In genomic region chr2:182426082-182426914, GRCh38 we compare ENCODE assay signal across 12 cellular contexts. TPM values are rescaled to one million over a fixed set of nuclear protein-coding genes. Genes with fewer than 3 reads are reported as not detected.
A peak's percentile ranks its signal among the peaks of the same experiment; 100 is the strongest.
DNase-seq lines count a peak whose midpoint lies in the region; ATAC-seq and TF ChIP-seq lines count a peak whose summit lies in the region.
"Had no signal": no experiment of that assay in that cellular context is flagged by ENCODE, and none has a peak within 500 bp of the region (broad histone marks: within the 10 kb centered on the region; RNA-seq: fewer than 3 reads in every experiment).

No MANE protein-coding gene starts in this region.

- H3K79me2 ChIP-seq in PC-9 (ENCODE audit: low read depth) (no peaks in the 10 kb centered on the region), fibroblast of lung (ENCODE audit: control insufficient read depth, insufficient read depth, low read length) (no peaks in the 10 kb centered on the region)

- no peak for TF ChIP-seq POLR2A in tibial nerve (IDR thresholded peaks at IDR 0.05)

- TF ChIP-seq CTCF in PC-9 (conservative IDR thresholded peaks at IDR 0.05) (no peak), fibroblast of lung (conservative IDR thresholded peaks at IDR 0.05 in 1 of 2, IDR thresholded peaks at IDR 0.05 in 1 of 2; ENCODE audit: low read depth in 1 of 2, low read length in 2 of 2) (no peak), tibial nerve (IDR thresholded peaks at IDR 0.05) (no peak)

- H2AFZ ChIP-seq in PC-9 (peak overlapping the region; percentile 53; the same call in 1 of the 2 replicates), fibroblast of lung (ENCODE audit: low read length) (peak overlapping the region; percentile 6)

- H3K27ac ChIP-seq in PC-9 (no peak overlapping the region), fibroblast of lung (ENCODE audit: insufficient read depth, low read length) (no peak overlapping the region), muscle layer of colon (ENCODE audit: low read depth, low read length) (peak overlapping the region; percentile 76), tibial nerve (peak overlapping the region in 3 of 4 donors; percentile 19 to 77 (median 74))

- POLR2A ChIA-PET in PC-9 (lab: Charles Lee; ENCODE audit: unreplicated experiment), result no interaction called here

- H3K4me3 ChIP-seq in PC-9 (no peak overlapping the region), fibroblast of lung (replicated peaks in 1 of 4; ENCODE audit: control extremely low read depth in 1 of 4, insufficient read depth in 1 of 4, low read depth in 3 of 4, low read length in 4 of 4) (peak overlapping the region in 1 of 4 experiments; percentile 45), muscle layer of colon (ENCODE audit: low read depth in 1 of 2, low read length in 2 of 2) (peak overlapping the region; percentile 49 to 59), tibial nerve (peak overlapping the region; percentile 27 to 51 (median 33))

- DNase-seq in PC-9 (no peak), fibroblast of lung (ENCODE audit: low read depth in 2 of 2) (peak; percentile 19 to 46), tibial nerve (ENCODE audit: low spot score in 2 of 2) (no peak), CD1c-positive myeloid dendritic cell (ENCODE audit: extremely low spot score) (no peak), NCI-H774 (lab: John Stamatoyannopoulos, UW) (no peak)
- DNase-seq: activated CD4-positive, alpha-beta T cell treated with anti-CD3 and anti-CD28 coated beads for 48 hours; activated naive CD8-positive, alpha-beta T cell treated with anti-CD3 and anti-CD28 coated beads, Interleukin-2, amount 50 U/mL, for 24 hours; NCI-H1105 treated with DMSO at 0.1 percent for 48 hours; nucleus accumbens had no signal

- no peak overlapping the region for H3K9ac ChIP-seq in fibroblast of lung (ENCODE audit: insufficient read depth, low read length)
- H3K9ac ChIP-seq in muscle layer of colon (ENCODE audit: low read length), result peak overlapping the region; percentile 54

- no peaks in the 10 kb centered on the region for H3K27me3 ChIP-seq in PC-9 (ENCODE audit: insufficient read depth, low read depth)
- no peaks in the 10 kb centered on the region for H3K27me3 ChIP-seq in fibroblast of lung (ENCODE audit: control insufficient read depth, insufficient read depth, low read length)
- H3K27me3 ChIP-seq in muscle layer of colon (ENCODE audit: control insufficient read depth in 1 of 2, insufficient read depth in 2 of 2, low read length in 2 of 2), result no peaks in the 10 kb centered on the region
- H3K27me3 ChIP-seq in tibial nerve, result no peaks in the 10 kb centered on the region

- intact Hi-C loops in PC-9 (cut with micrococcal nuclease; ENCODE audit: unreplicated experiment), result no loop called here

- 32 to 37% methylated on average over 8 of the region's 8 CpGs for WGBS in tibial nerve, 2 donors

- no peak for TF ChIP-seq EP300 in tibial nerve (IDR thresholded peaks at IDR 0.05)

- H3F3A ChIP-seq in PC-9 (ENCODE audit: insufficient read depth, low read depth), result no peaks in the 10 kb centered on the region

- no peak for ATAC-seq in GM18517 (IDR thresholded peaks at IDR 0.05; ENCODE audit: unreplicated experiment)
- ATAC-seq in HG02884 (IDR thresholded peaks at IDR 0.05; ENCODE audit: unreplicated experiment), result no peak
- ATAC-seq: activated naive CD8-positive, alpha-beta T cell treated with anti-CD3 and anti-CD28 coated beads, Interleukin-2, amount 50 U/mL, for 24 hours had no signal

- H3K9me2 ChIP-seq in PC-9 (ENCODE audit: insufficient read depth), result no peaks in the 10 kb centered on the region; the same call in 1 of the 2 replicates

- H4K20me1 ChIP-seq in PC-9 (ENCODE audit: insufficient read depth) (no peaks in the 10 kb centered on the region; the same call in 1 of the 2 replicates), fibroblast of lung (ENCODE audit: control insufficient read depth, extremely low read depth, insufficient read depth, low read length) (no peaks in the 10 kb centered on the region)

- CTCF ChIA-PET in PC-9 (lab: Charles Lee), result interaction anchor here (0.7 kb wide), 1 partner anchor 1493 kb away, joined by 3 read pairs; no protein-coding TSS in a partner anchor

- H3K36me3 ChIP-seq in PC-9 (ENCODE audit: low read depth) (no peaks in the 10 kb centered on the region), fibroblast of lung (ENCODE audit: control insufficient read depth, insufficient read depth, low read length) (no peaks in the 10 kb centered on the region), muscle layer of colon (ENCODE audit: insufficient read depth, low read length) (no peaks in the 10 kb centered on the region), tibial nerve (no peaks in the 10 kb centered on the region)

- H3K9me3 ChIP-seq in PC-9 (ENCODE audit: insufficient read depth, low read depth), result no peaks in the 10 kb centered on the region
- H3K9me3 ChIP-seq in fibroblast of lung (ENCODE audit: control insufficient read depth, insufficient read depth, low read depth, low read length), result no peaks in the 10 kb centered on the region
- H3K9me3 ChIP-seq in muscle layer of colon (ENCODE audit: low read length), result no peaks in the 10 kb centered on the region
- no peaks in the 10 kb centered on the region for H3K9me3 ChIP-seq in tibial nerve

- BruUV-seq in PC-9 (replicated peaks; lab: Mats Ljungman, UMichigan), result no TSS peak

- no peaks in the 10 kb centered on the region for H3K4me1 ChIP-seq in PC-9 (replicated peaks; ENCODE audit: insufficient read depth)
- H3K4me1 ChIP-seq in fibroblast of lung (ENCODE audit: control insufficient read depth, extremely low read depth, insufficient read depth, low read length), result no peaks in the 10 kb centered on the region
- peaks cover 6% of the 10 kb centered on the region for H3K4me1 ChIP-seq in muscle layer of colon (ENCODE audit: insufficient read depth, low read length)
- no peaks in the 10 kb centered on the region for H3K4me1 ChIP-seq in tibial nerve

- peak overlapping the region; percentile 5; the same call in 1 of the 2 replicates for H3K4me2 ChIP-seq in PC-9
- peak overlapping the region; percentile 11 for H3K4me2 ChIP-seq in fibroblast of lung (ENCODE audit: extremely low read depth, insufficient read depth, low read length)

RNA-seq across cellular contexts. Expression of gene PDE1A, which starts 0.5 kb away (rescaled TPM):
- total RNA-seq in PC-9 (2021), result 0.11 and 0.30 TPM in 2 replicates
- 6.7 and 7.1 TPM in 2 replicates for total RNA-seq in fibroblast of lung
- polyA plus RNA-seq in fibroblast of lung, result 4.0 and 5.4 TPM in 2 replicates
- polyA plus RNA-seq in fibroblast of lung (2012), result 2.1 and 3.3 TPM in 2 replicates
- 0.16 and 1.7 TPM in 2 replicates for polyA minus RNA-seq in fibroblast of lung (ENCODE audit: low replicate concordance)
- total RNA-seq in tibial nerve, result 10 to 100 TPM; 21.6 to 51.8 (median 43.7) TPM

Comparison
In these comparisons a context has a peak if more than half of its experiments do, and no peak if none do; other contexts are left out.
1. DNase-seq: peak in fibroblast of lung (2 of 2); none in PC-9 (0 of 2), tibial nerve (0 of 2), CD1c-positive myeloid dendritic cell (single experiment) and NCI-H774 (single experiment).
2. H3K27ac ChIP-seq: peak in muscle layer of colon (single experiment) and tibial nerve (3 of 4); none in PC-9 (single experiment) and fibroblast of lung (single experiment).